8 cellular contexts compared by ENCODE assay signal in the genomic region with DNA sequence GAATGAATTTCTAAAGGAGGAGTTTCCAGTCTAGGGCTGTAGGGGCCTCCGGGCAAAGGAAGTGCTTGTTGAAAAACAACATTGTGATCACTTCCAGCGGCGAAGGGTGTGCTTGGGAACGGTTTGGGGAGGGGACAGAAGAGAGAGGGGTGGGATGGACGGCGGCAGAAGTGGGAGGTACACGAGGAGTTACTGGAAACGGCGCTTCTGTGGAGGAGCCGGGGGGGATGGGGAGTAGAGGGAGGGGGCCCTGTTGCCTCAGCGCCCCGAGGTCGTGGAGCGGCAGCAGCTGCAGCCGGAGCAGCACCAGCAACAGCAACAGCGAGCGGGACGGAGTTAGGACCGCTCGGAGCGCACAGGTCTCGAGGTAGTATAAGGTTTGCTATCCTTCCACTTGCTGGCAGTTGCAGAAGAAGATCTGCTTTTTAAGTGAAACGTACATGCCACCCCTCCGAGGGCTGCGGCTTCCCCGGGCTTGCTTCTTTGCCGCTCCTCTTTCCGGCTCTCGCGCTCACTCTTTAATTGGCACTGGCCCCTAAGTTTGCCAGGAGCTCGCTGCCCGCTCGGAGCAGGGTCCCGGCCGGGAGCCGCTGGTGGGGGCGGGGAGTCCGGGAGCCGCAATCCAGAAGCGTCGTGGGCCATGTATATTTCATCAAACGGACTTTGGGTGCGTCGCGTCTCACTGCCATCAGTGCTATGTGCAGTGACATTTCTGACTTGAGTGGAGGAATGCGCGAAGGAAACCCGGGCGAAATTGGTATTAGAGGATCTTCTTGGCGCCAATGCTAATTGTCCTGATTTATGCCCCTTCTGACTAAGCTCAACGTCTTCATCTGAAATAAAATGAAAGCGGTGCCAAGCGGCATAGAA. TPM values are rescaled to one million over a fixed set of nuclear protein-coding genes. Genes with fewer than 3 reads are reported as not detected.
DNase-seq lines count a peak whose midpoint lies in the region; ATAC-seq and TF ChIP-seq lines count a peak whose summit lies in the region.

No MANE protein-coding gene starts in this region.

- intact Hi-C loops in activated CD4-positive, alpha-beta T cell treated with anti-CD3 and anti-CD28 coated beads for 36 hours (cut with DNase I, micrococcal nuclease) = loop anchor here (2.0 to 10.0 kb wide), 3 partner anchors 83 to 415 kb away; partner anchors contain the start of gene PRMT6 (in 2 of the 2)

- peak; percentile 54 for DNase-seq in activated CD4-positive, alpha-beta T cell treated with anti-CD3 and anti-CD28 coated beads for 36 hours
- DNase-seq in activated CD4-positive, alpha-beta T cell treated with anti-CD3 and anti-CD28 coated beads for 1 hour = no peak
- peak; percentile 40 for DNase-seq in activated CD8-positive, alpha-beta memory T cell treated with anti-CD3 and anti-CD28 coated beads, Interleukin-2, amount 10 ng/mL, durations not matched to agents 7 days and 5 days
- DNase-seq in fibroblast of the aortic adventitia (ENCODE audit: low read depth) (peak; percentile 59), nephron progenitor cell (peak; percentile 56), middle frontal gyrus (ENCODE audit: extremely low spot score, low spot score) (no peak), CD1c-positive myeloid dendritic cell (ENCODE audit: extremely low spot score) (no peak)

- peak overlapping the region; percentile 64 for H3K4me3 Mint-ChIP-seq in activated CD4-positive, alpha-beta T cell treated with anti-CD3 and anti-CD28 coated beads for 36 hours
- H3K4me3 Mint-ChIP-seq in activated CD8-positive, alpha-beta memory T cell treated with anti-CD3 and anti-CD28 coated beads, Interleukin-2, amount 10 ng/mL, durations not matched to agents 7 days and 5 days = peak overlapping the region; percentile 61
- peak overlapping the region; percentile 95 for H3K4me3 Mint-ChIP-seq in nephron progenitor cell

- H3K4me1 Mint-ChIP-seq in activated CD4-positive, alpha-beta T cell treated with anti-CD3 and anti-CD28 coated beads for 36 hours = peaks cover 18% of the 10 kb centered on the region
- peaks cover 13% of the 10 kb centered on the region for H3K4me1 Mint-ChIP-seq in activated CD8-positive, alpha-beta memory T cell treated with anti-CD3 and anti-CD28 coated beads, Interleukin-2, amount 10 ng/mL, durations not matched to agents 7 days and 5 days
- peaks cover 23% of the 10 kb centered on the region for H3K4me1 Mint-ChIP-seq in nephron progenitor cell

- H3K27me3 Mint-ChIP-seq in activated CD4-positive, alpha-beta T cell treated with anti-CD3 and anti-CD28 coated beads for 36 hours = peaks cover 44% of the 10 kb centered on the region
- peaks cover 69% of the 10 kb centered on the region for H3K27me3 Mint-ChIP-seq in activated CD8-positive, alpha-beta memory T cell treated with anti-CD3 and anti-CD28 coated beads, Interleukin-2, amount 10 ng/mL, durations not matched to agents 7 days and 5 days
- H3K27me3 Mint-ChIP-seq in nephron progenitor cell (ENCODE audit: low read depth, poor library complexity) = peaks cover 48% of the 10 kb centered on the region

- POLR2A ChIA-PET in activated CD4-positive, alpha-beta T cell treated with anti-CD3 and anti-CD28 coated beads for 36 hours (lab: Charles Lee) = interaction anchor here (0.5 kb wide), 1 partner anchor 251 kb away, joined by 3 read pairs; no protein-coding TSS in a partner anchor

- H3K9me3 Mint-ChIP-seq in activated CD4-positive, alpha-beta T cell treated with anti-CD3 and anti-CD28 coated beads for 36 hours (ENCODE audit: low read depth) = peaks cover 2% of the 10 kb centered on the region
- H3K9me3 Mint-ChIP-seq in activated CD8-positive, alpha-beta memory T cell treated with anti-CD3 and anti-CD28 coated beads, Interleukin-2, amount 10 ng/mL, durations not matched to agents 7 days and 5 days (ENCODE audit: low read depth) = no peaks in the 10 kb centered on the region
- H3K9me3 Mint-ChIP-seq in nephron progenitor cell = no peaks in the 10 kb centered on the region

- CTCF ChIA-PET in activated CD4-positive, alpha-beta T cell treated with anti-CD3 and anti-CD28 coated beads for 36 hours (lab: Charles Lee) = interaction anchor here (0.7 kb wide), 2 partner anchors 318 to 848 kb away, joined by 3 to 4 read pairs; no protein-coding TSS in a partner anchor
- CTCF ChIA-PET in activated CD8-positive, alpha-beta memory T cell treated with anti-CD3 and anti-CD28 coated beads, Interleukin-2, amount 10 ng/mL, durations not matched to agents 7 days and 5 days (lab: Charles Lee) = no interaction called here

- H3K27ac Mint-ChIP-seq in activated CD4-positive, alpha-beta T cell treated with anti-CD3 and anti-CD28 coated beads for 36 hours = no peak overlapping the region
- no peak overlapping the region for H3K27ac Mint-ChIP-seq in activated CD8-positive, alpha-beta memory T cell treated with anti-CD3 and anti-CD28 coated beads, Interleukin-2, amount 10 ng/mL, durations not matched to agents 7 days and 5 days
- no peak overlapping the region for H3K27ac Mint-ChIP-seq in nephron progenitor cell

- ATAC-seq in activated CD4-positive, alpha-beta T cell treated with anti-CD3 and anti-CD28 coated beads for 36 hours = peak; percentile 68
- ATAC-seq in HG03432 (IDR thresholded peaks at IDR 0.05; ENCODE audit: unreplicated experiment) = peak; percentile 48
- ATAC-seq in activated CD8-positive, alpha-beta memory T cell treated with anti-CD3 and anti-CD28 coated beads, Interleukin-2, amount 10 ng/mL, durations not matched to agents 7 days and 5 days = peak; percentile 71

- peak overlapping the region; percentile 71 for H3K4me3 ChIP-seq in fibroblast of the aortic adventitia (ENCODE audit: low read depth, low read length)

- no peaks in the 10 kb centered on the region for H3K36me3 Mint-ChIP-seq in activated CD4-positive, alpha-beta T cell treated with anti-CD3 and anti-CD28 coated beads for 36 hours (ENCODE audit: low read depth)
- H3K36me3 Mint-ChIP-seq in activated CD8-positive, alpha-beta memory T cell treated with anti-CD3 and anti-CD28 coated beads, Interleukin-2, amount 10 ng/mL, durations not matched to agents 7 days and 5 days = no peaks in the 10 kb centered on the region
- no peaks in the 10 kb centered on the region for H3K36me3 Mint-ChIP-seq in nephron progenitor cell (ENCODE audit: low read depth)

- TF ChIP-seq CTCF in fibroblast of the aortic adventitia (IDR thresholded peaks at IDR 0.05; ENCODE audit: insufficient read depth, low read length) (no peak), nephron progenitor cell (IDR thresholded peaks at IDR 0.05) (no peak)

RNA-seq across cellular contexts. Expression of gene NTNG1, which starts 0.8 kb away (rescaled TPM):
- total RNA-seq in activated CD4-positive, alpha-beta T cell treated with anti-CD3 and anti-CD28 coated beads for 36 hours = under 1 TPM in 1 of 2 experiments, not detected in 1; 0.28 TPM
- 1 to 10 TPM in 1 of 2 experiments, not detected in 1; 1.1 TPM for total RNA-seq in activated CD8-positive, alpha-beta memory T cell treated with anti-CD3 and anti-CD28 coated beads, Interleukin-2, amount 10 ng/mL, durations not matched to agents 7 days and 5 days
- 2.0 and 20.9 TPM in 2 replicates for total RNA-seq in fibroblast of the aortic adventitia (ENCODE audit: low replicate concordance)

Comparison
In these comparisons a context has a peak if more than half of its experiments do, and no peak if none do; other contexts are left out.
1. DNase-seq: peak in activated CD4-positive, alpha-beta T cell treated with anti-CD3 and anti-CD28 coated beads for 36 hours (single experiment), activated CD8-positive, alpha-beta memory T cell treated with anti-CD3 and anti-CD28 coated beads, Interleukin-2, amount 10 ng/mL, durations not matched to agents 7 days and 5 days (single experiment), fibroblast of the aortic adventitia (single experiment) and nephron progenitor cell (single experiment); none in activated CD4-positive, alpha-beta T cell treated with anti-CD3 and anti-CD28 coated beads for 1 hour (single experiment), middle frontal gyrus (single experiment) and CD1c-positive myeloid dendritic cell (single experiment).
2. Peak in every context shown above with its lines, with median percentiles within 50 percentile points of each other: ATAC-seq and H3K4me3 Mint-ChIP-seq.